10 cellular contexts compared by ENCODE assay signal in genomic region chr17:63443053-63443452, GRCh38.
"Had no signal": no experiment of that assay in that cellular context is flagged by ENCODE, and none has a peak within 500 bp of the region (broad histone marks: within the 10 kb centered on the region; RNA-seq: fewer than 3 reads in every experiment).

No MANE protein-coding gene starts in this region.

- H3K27ac ChIP-seq: colonic mucosa, tibial artery had no signal

- ATAC-seq: left lobe of liver had no signal

- H3K4me1 ChIP-seq: colonic mucosa had no signal

- H3K9me3 ChIP-seq: adrenal gland, colonic mucosa, tibial artery had no signal

- DNase-seq: activated CD8-positive, alpha-beta memory T cell treated with anti-CD3 and anti-CD28 coated beads, Interleukin-2, amount 50 U/mL, for 4 hours; activated naive CD4-positive, alpha-beta T cell treated with anti-CD3 and anti-CD28 coated beads, Interleukin-2, amount 50 U/mL, for 16 hours; colonic mucosa; foreskin melanocyte; mesenchymal stem cell; tibial artery had no signal

- H3K27me3 ChIP-seq: adrenal gland, colonic mucosa had no signal

- H3K4me3 ChIP-seq: adrenal gland, colonic mucosa, skin epidermis, tibial artery had no signal

- H3K9me3 Mint-ChIP-seq: activated CD4-positive, alpha-beta memory T cell treated with anti-CD3 and anti-CD28 coated beads for 36 hours had no signal

- H3K36me3 ChIP-seq: adrenal gland, colonic mucosa, tibial artery had no signal

- H3K4me3 Mint-ChIP-seq: activated CD4-positive, alpha-beta memory T cell treated with anti-CD3 and anti-CD28 coated beads for 36 hours had no signal

- H3K36me3 Mint-ChIP-seq: activated CD4-positive, alpha-beta memory T cell treated with anti-CD3 and anti-CD28 coated beads for 36 hours had no signal
